In the genomic region with DNA sequence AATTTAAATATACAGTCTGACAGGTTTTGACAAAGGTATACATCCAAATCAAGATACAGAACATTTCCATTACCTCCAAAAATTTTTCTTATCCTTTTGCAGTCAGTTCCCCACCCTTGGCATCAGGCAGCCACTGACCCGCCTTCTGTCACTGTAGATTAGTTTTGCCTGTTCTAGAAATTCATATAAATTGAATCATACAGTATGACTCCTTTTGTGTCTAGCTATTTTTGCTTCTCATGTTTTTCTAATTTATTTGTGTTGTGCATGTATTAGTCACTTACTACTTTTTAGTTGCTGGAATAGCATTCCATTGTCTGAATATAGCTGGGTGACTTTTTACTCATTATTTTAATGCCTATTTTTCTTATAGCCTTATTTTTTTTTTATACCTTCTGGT, we compare ENCODE assay signal across 1 cellular context.
TF ChIP-seq lines count a peak whose summit lies in the region.

No MANE protein-coding gene starts in this region.

TF ChIP-seq in HepG2, 621 proteins besides CTCF, POLR2A, EP300 and RAD21:
- TF ChIP-seq HNRNPLL (IDR thresholded peaks at IDR 0.05; ENCODE audit: low read depth, low read length, poor library complexity, severe bottlenecking) (no peak), RBFOX2 (IDR thresholded peaks at IDR 0.05; ENCODE audit: low read depth, low read length) (0 out of 2 replicates have a peak, but pooled peaks have one; percentile 29)
